ENCODE assay signal across 39 cellular contexts in the genomic region with DNA sequence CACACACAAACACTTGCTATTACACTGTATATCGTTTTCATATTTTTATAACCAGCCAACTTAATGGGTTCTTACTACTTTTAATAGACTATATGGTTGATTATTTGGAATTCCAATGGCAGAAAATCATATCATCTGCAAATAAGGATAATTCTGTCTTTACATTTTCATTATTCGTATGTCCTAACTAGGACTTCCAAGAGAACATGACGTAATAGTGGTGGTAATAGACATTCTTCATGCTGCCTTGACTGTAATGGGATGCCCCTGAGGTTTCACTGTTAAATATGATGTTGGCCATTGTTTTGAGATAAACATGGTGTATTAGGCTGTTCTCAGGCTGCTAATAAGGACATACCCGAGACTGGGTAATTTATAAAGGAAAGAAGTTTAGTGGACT. TPM values are rescaled to one million over a fixed set of nuclear protein-coding genes. Genes with fewer than 3 reads are reported as not detected.
"Had no signal": no experiment of that assay in that cellular context is flagged by ENCODE, and none has a peak within 500 bp of the region (broad histone marks: within the 10 kb centered on the region; RNA-seq: fewer than 3 reads in every experiment).

No MANE protein-coding gene starts in this region.

- FAIRE-seq: bronchial epithelial cell had no signal

- H3K4me3 Mint-ChIP-seq: activated CD4-positive, alpha-beta memory T cell treated with anti-CD3 and anti-CD28 coated beads, Interleukin-2, amount 10 ng/mL, durations not matched to agents 7 days and 5 days; activated CD4-positive, alpha-beta T cell treated with anti-CD3 and anti-CD28 coated beads for 36 hours; activated CD4-positive, alpha-beta T cell treated with anti-CD3 and anti-CD28 coated beads, Interleukin-2, amount 10 ng/mL, durations not matched to agents 7 days and 5 days; activated CD8-positive, alpha-beta memory T cell treated with anti-CD3 and anti-CD28 coated beads, Interleukin-2, amount 10 ng/mL, durations not matched to agents 7 days and 5 days; activated CD8-positive, alpha-beta T cell treated with anti-CD3 and anti-CD28 coated beads, Interleukin-2, amount 10 ng/mL, durations not matched to agents 7 days and 5 days; activated naive CD4-positive, alpha-beta T cell treated with anti-CD3 and anti-CD28 coated beads, Interleukin-2, amount 10 ng/mL, durations not matched to agents 7 days and 5 days; activated naive CD4-positive, alpha-beta T cell treated with anti-CD3 and anti-CD28 coated beads, Interleukin-2, amount 50 U/mL, for 24 hours; activated naive CD8-positive, alpha-beta T cell; activated naive CD8-positive, alpha-beta T cell treated with anti-CD3 and anti-CD28 coated beads, Interleukin-2, amount 10 ng/mL, durations not matched to agents 7 days and 5 days; activated naive CD8-positive, alpha-beta T cell treated with anti-CD3 and anti-CD28 coated beads, Interleukin-2, amount 50 U/mL, for 24 hours; activated T-cell treated with anti-CD3 and anti-CD28 coated beads, Interleukin-2, amount 50 U/mL, for 24 hours; brain; central memory CD8-positive, alpha-beta T cell; T-helper 1 cell treated with Interleukin-12 subunit alpha and Interleukin-12 subunit beta and Interleukin-4 antibody, amounts not matched to agents 30 μg/mL and 1 μg/mL, for 36 hours; T-helper 2 cell treated with Interferon-gamma antibody and Interleukin-4, amounts not matched to agents 5 μg/mL and 100 μg/mL, for 36 hours; WTC11 had no signal

- H3K36me3 ChIP-seq: ascending aorta, cardiac muscle cell, WERI-Rb-1 had no signal

- H3K36me3 Mint-ChIP-seq: activated CD8-positive, alpha-beta memory T cell treated with anti-CD3 and anti-CD28 coated beads, Interleukin-2, amount 10 ng/mL, durations not matched to agents 7 days and 5 days; activated naive CD4-positive, alpha-beta T cell treated with anti-CD3 and anti-CD28 coated beads, Interleukin-2, amount 10 ng/mL, durations not matched to agents 7 days and 5 days; activated naive CD4-positive, alpha-beta T cell treated with anti-CD3 and anti-CD28 coated beads, Interleukin-2, amount 50 U/mL, for 24 hours; activated naive CD8-positive, alpha-beta T cell; activated naive CD8-positive, alpha-beta T cell treated with anti-CD3 and anti-CD28 coated beads, Interleukin-2, amount 10 ng/mL, durations not matched to agents 7 days and 5 days; brain; WTC11 had no signal

- H3K27me3 ChIP-seq: ascending aorta, cardiac muscle cell had no signal

- H3K9me3 ChIP-seq: ascending aorta had no signal

- H3K27me3 Mint-ChIP-seq: activated naive CD4-positive, alpha-beta T cell treated with anti-CD3 and anti-CD28 coated beads, Interleukin-2, amount 10 ng/mL, durations not matched to agents 7 days and 5 days; brain had no signal

- ATAC-seq: activated CD4-positive, alpha-beta T cell treated with anti-CD3 and anti-CD28 coated beads for 36 hours; activated CD4-positive, CD25-positive, alpha-beta regulatory T cell treated with anti-CD3 and anti-CD28 coated beads, Interleukin-2, amount 50 U/mL, for 24 hours; activated CD8-positive, alpha-beta memory T cell treated with anti-CD3 and anti-CD28 coated beads, Interleukin-2, amount 10 ng/mL, durations not matched to agents 7 days and 5 days; activated CD8-positive, alpha-beta T cell treated with anti-CD3 and anti-CD28 coated beads, Interleukin-2, amount 10 ng/mL, durations not matched to agents 7 days and 5 days; activated naive CD8-positive, alpha-beta T cell treated with anti-CD3 and anti-CD28 coated beads, Interleukin-2, amount 50 U/mL, for 24 hours; WTC11 had no signal

- H3K27ac ChIP-seq: ascending aorta, cardiac muscle cell, WERI-Rb-1 had no signal

- H3K27ac Mint-ChIP-seq: activated CD4-positive, alpha-beta memory T cell treated with anti-CD3 and anti-CD28 coated beads, Interleukin-2, amount 10 ng/mL, durations not matched to agents 7 days and 5 days; activated CD4-positive, alpha-beta T cell treated with anti-CD3 and anti-CD28 coated beads for 36 hours; activated CD4-positive, alpha-beta T cell treated with anti-CD3 and anti-CD28 coated beads, Interleukin-2, amount 10 ng/mL, durations not matched to agents 7 days and 5 days; activated CD8-positive, alpha-beta memory T cell treated with anti-CD3 and anti-CD28 coated beads, Interleukin-2, amount 10 ng/mL, durations not matched to agents 7 days and 5 days; activated CD8-positive, alpha-beta T cell treated with anti-CD3 and anti-CD28 coated beads, Interleukin-2, amount 10 ng/mL, durations not matched to agents 7 days and 5 days; activated naive CD4-positive, alpha-beta T cell treated with anti-CD3 and anti-CD28 coated beads, Interleukin-2, amount 10 ng/mL, durations not matched to agents 7 days and 5 days; activated naive CD4-positive, alpha-beta T cell treated with anti-CD3 and anti-CD28 coated beads, Interleukin-2, amount 50 U/mL, for 24 hours; activated naive CD8-positive, alpha-beta T cell; activated naive CD8-positive, alpha-beta T cell treated with anti-CD3 and anti-CD28 coated beads, Interleukin-2, amount 10 ng/mL, durations not matched to agents 7 days and 5 days; activated naive CD8-positive, alpha-beta T cell treated with anti-CD3 and anti-CD28 coated beads, Interleukin-2, amount 50 U/mL, for 24 hours; activated T-cell treated with anti-CD3 and anti-CD28 coated beads, Interleukin-2, amount 50 U/mL, for 24 hours; activated T-helper 2 cell treated with anti-CD3 and anti-CD28 coated beads, Interferon-gamma antibody, Interleukin-2, Interleukin-4, amounts not matched to agents 10 μg/mL and 5 μg/mL and 100 μg/mL, durations not matched to agents 14 hours and 24 hours and 36 hours; brain; T-helper 1 cell treated with Interleukin-12 subunit alpha and Interleukin-12 subunit beta and Interleukin-4 antibody, amounts not matched to agents 30 μg/mL and 1 μg/mL, for 36 hours; T-helper 2 cell treated with Interferon-gamma antibody and Interleukin-4, amounts not matched to agents 5 μg/mL and 100 μg/mL, for 36 hours; WTC11 had no signal

- H3K4me3 ChIP-seq: ascending aorta, cardiac muscle cell had no signal

- DNase-seq: activated CD4-positive, alpha-beta memory T cell treated with anti-CD3 and anti-CD28 coated beads, Interleukin-2, amount 10 ng/mL, durations not matched to agents 7 days and 5 days; activated CD4-positive, alpha-beta T cell treated with anti-CD3 and anti-CD28 coated beads for 1 hour; activated CD4-positive, alpha-beta T cell treated with anti-CD3 and anti-CD28 coated beads for 36 hours; activated CD4-positive, alpha-beta T cell treated with anti-CD3 and anti-CD28 coated beads for 48 hours; activated CD4-positive, alpha-beta T cell treated with anti-CD3 and anti-CD28 coated beads, Interleukin-2, amount 10 ng/mL, durations not matched to agents 7 days and 5 days; activated CD4-positive, alpha-beta T cell treated with anti-CD3 and anti-CD28 coated beads, Interleukin-2, amount 50 U/mL, for 48 hours; activated CD4-positive, CD25-positive, alpha-beta regulatory T cell; activated CD8-positive, alpha-beta memory T cell treated with anti-CD3 and anti-CD28 coated beads for 24 hours; activated CD8-positive, alpha-beta memory T cell treated with anti-CD3 and anti-CD28 coated beads, Interleukin-2, amount 10 ng/mL, durations not matched to agents 7 days and 5 days; activated CD8-positive, alpha-beta memory T cell treated with anti-CD3 and anti-CD28 coated beads, Interleukin-2, amount 50 U/mL, for 48 hours; activated CD8-positive, alpha-beta T cell treated with anti-CD3 and anti-CD28 coated beads, Interleukin-2, amount 10 ng/mL, durations not matched to agents 7 days and 5 days; activated effector memory CD4-positive, alpha-beta T cell treated with Interleukin-2 at 50 U/mL for 16 hours; activated gamma-delta T cell; activated naive CD4-positive, alpha-beta T cell treated with anti-CD3 and anti-CD28 coated beads, Interleukin-2, amount 10 ng/mL, durations not matched to agents 7 days and 5 days; activated naive CD4-positive, alpha-beta T cell treated with Interleukin-2 at 50 U/mL for 16 hours; activated naive CD8-positive, alpha-beta T cell treated with anti-CD3 and anti-CD28 coated beads, Interleukin-2, amount 10 ng/mL, durations not matched to agents 7 days and 5 days; activated naive CD8-positive, alpha-beta T cell treated with anti-CD3 and anti-CD28 coated beads, Interleukin-2, amount 50 U/mL, for 24 hours; activated T-cell treated with anti-CD3 and anti-CD28 coated beads, Interleukin-2, amount 50 U/mL, for 24 hours; activated T-cell treated with anti-CD3 and anti-CD28 coated beads, Interleukin-2, amount 50 U/mL, for 48 hours; amygdala; anterior cingulate cortex; caudate nucleus; cerebellar nuclear complex; T-helper 1 cell; T-helper 2 cell; T-helper 9 cell; WERI-Rb-1 had no signal

- H3K4me1 ChIP-seq: ascending aorta had no signal

- H3K4me1 Mint-ChIP-seq: activated CD4-positive, alpha-beta memory T cell treated with anti-CD3 and anti-CD28 coated beads, Interleukin-2, amount 10 ng/mL, durations not matched to agents 7 days and 5 days; activated CD4-positive, alpha-beta T cell treated with anti-CD3 and anti-CD28 coated beads, Interleukin-2, amount 10 ng/mL, durations not matched to agents 7 days and 5 days; activated CD8-positive, alpha-beta memory T cell treated with anti-CD3 and anti-CD28 coated beads, Interleukin-2, amount 10 ng/mL, durations not matched to agents 7 days and 5 days; activated naive CD4-positive, alpha-beta T cell treated with anti-CD3 and anti-CD28 coated beads, Interleukin-2, amount 10 ng/mL, durations not matched to agents 7 days and 5 days; activated naive CD4-positive, alpha-beta T cell treated with anti-CD3 and anti-CD28 coated beads, Interleukin-2, amount 50 U/mL, for 24 hours; activated naive CD8-positive, alpha-beta T cell treated with anti-CD3 and anti-CD28 coated beads, Interleukin-2, amount 10 ng/mL, durations not matched to agents 7 days and 5 days; central memory CD8-positive, alpha-beta T cell had no signal

- H3K9me3 Mint-ChIP-seq: activated CD4-positive, alpha-beta memory T cell treated with anti-CD3 and anti-CD28 coated beads, Interleukin-2, amount 10 ng/mL, durations not matched to agents 7 days and 5 days; activated CD4-positive, alpha-beta T cell treated with anti-CD3 and anti-CD28 coated beads, Interleukin-2, amount 10 ng/mL, durations not matched to agents 7 days and 5 days; activated naive CD4-positive, alpha-beta T cell treated with anti-CD3 and anti-CD28 coated beads, Interleukin-2, amount 10 ng/mL, durations not matched to agents 7 days and 5 days; activated naive CD4-positive, alpha-beta T cell treated with anti-CD3 and anti-CD28 coated beads, Interleukin-2, amount 50 U/mL, for 24 hours; activated naive CD8-positive, alpha-beta T cell treated with anti-CD3 and anti-CD28 coated beads, Interleukin-2, amount 10 ng/mL, durations not matched to agents 7 days and 5 days; activated naive CD8-positive, alpha-beta T cell treated with anti-CD3 and anti-CD28 coated beads, Interleukin-2, amount 50 U/mL, for 24 hours; activated T-cell treated with anti-CD3 and anti-CD28 coated beads, Interleukin-2, amount 50 U/mL, for 24 hours; activated T-helper 2 cell treated with anti-CD3 and anti-CD28 coated beads, Interferon-gamma antibody, Interleukin-2, Interleukin-4, amounts not matched to agents 10 μg/mL and 5 μg/mL and 100 μg/mL, durations not matched to agents 14 hours and 24 hours and 36 hours; brain; central memory CD8-positive, alpha-beta T cell; T-helper 1 cell treated with Interleukin-12 subunit alpha and Interleukin-12 subunit beta and Interleukin-4 antibody, amounts not matched to agents 30 μg/mL and 1 μg/mL, for 36 hours; T-helper 2 cell treated with Interferon-gamma antibody and Interleukin-4, amounts not matched to agents 5 μg/mL and 100 μg/mL, for 36 hours; WTC11 had no signal

RNA-seq across cellular contexts. Expression of a gene that starts 45.2 kb away (rescaled TPM):
- total RNA-seq: activated CD4-positive, alpha-beta memory T cell treated with anti-CD3 and anti-CD28 coated beads, Interleukin-2, amount 10 ng/mL, durations not matched to agents 7 days and 5 days; activated CD4-positive, alpha-beta T cell treated with anti-CD3 and anti-CD28 coated beads for 36 hours; activated CD4-positive, alpha-beta T cell treated with anti-CD3 and anti-CD28 coated beads, Interleukin-2, amount 10 ng/mL, durations not matched to agents 7 days and 5 days; activated CD8-positive, alpha-beta memory T cell treated with anti-CD3 and anti-CD28 coated beads, Interleukin-2, amount 10 ng/mL, durations not matched to agents 7 days and 5 days; activated CD8-positive, alpha-beta T cell treated with anti-CD3 and anti-CD28 coated beads, Interleukin-2, amount 10 ng/mL, durations not matched to agents 7 days and 5 days; activated naive CD8-positive, alpha-beta T cell treated with anti-CD3 and anti-CD28 coated beads, Interleukin-2, amount 10 ng/mL, durations not matched to agents 7 days and 5 days; activated T-helper 2 cell treated with anti-CD3 and anti-CD28 coated beads, Interferon-gamma antibody, Interleukin-2, Interleukin-4, amounts not matched to agents 10 μg/mL and 5 μg/mL and 100 μg/mL, durations not matched to agents 14 hours and 24 hours and 36 hours; ascending aorta; bronchial epithelial cell; cardiac muscle cell had no signal
- polyA plus RNA-seq: cardiac muscle cell had no signal
